1 cellular context compared by ENCODE assay signal in genomic region chr14:58299665-58300202, GRCh38.
A peak's percentile ranks its signal among the peaks of the same experiment; 100 is the strongest.
TF ChIP-seq lines count a peak whose summit lies in the region.

No MANE protein-coding gene starts in this region.

TF ChIP-seq in GM12878, 131 proteins besides CTCF, POLR2A, EP300 and RAD21 (continued from another document and continues in another):
- TF ChIP-seq ATF2 (IDR thresholded peaks at IDR 0.05; ENCODE audit: low read length), result no peak
- no peak for TF ChIP-seq ZZZ3 (IDR thresholded peaks at IDR 0.05; ENCODE audit: control insufficient read depth, insufficient read length, low read depth)
- no peak for TF ChIP-seq RELA (IDR thresholded peaks at IDR 0.05; ENCODE audit: borderline replicate concordance, partially characterized antibody)
- no peak for TF ChIP-seq YY1 (IDR thresholded peaks at IDR 0.05; ENCODE audit: low read depth, low read length)
- TF ChIP-seq REST (IDR thresholded peaks at IDR 0.05; ENCODE audit: low read depth, low read length), result no peak
- TF ChIP-seq TCF12 (IDR thresholded peaks at IDR 0.05; ENCODE audit: low read depth, low read length), result no peak
- TF ChIP-seq KLF5 (IDR thresholded peaks at IDR 0.05; ENCODE audit: partially characterized antibody), result no peak
- TF ChIP-seq JUNB (IDR thresholded peaks at IDR 0.05), result no peak
- no peak for TF ChIP-seq FOXK2 (IDR thresholded peaks at IDR 0.05)
- TF ChIP-seq ATF3 (IDR thresholded peaks at IDR 0.05; ENCODE audit: borderline replicate concordance, extremely low read depth, low read depth, low read length), result no peak
- no peak for TF ChIP-seq SMC3 (IDR thresholded peaks at IDR 0.05; ENCODE audit: borderline replicate concordance, low read length)
- no peak for TF ChIP-seq ESRRA (IDR thresholded peaks at IDR 0.05; ENCODE audit: low read length)
- TF ChIP-seq POLR2AphosphoS2 (IDR thresholded peaks at IDR 0.05; ENCODE audit: low read depth, low read length), result no peak
- no peak for TF ChIP-seq ZNF274 (IDR thresholded peaks at IDR 0.05; ENCODE audit: insufficient read depth, insufficient read length)
- TF ChIP-seq EGR1 (IDR thresholded peaks at IDR 0.05; ENCODE audit: borderline replicate concordance in 1 of 2, low read depth in 2 of 2, low read length in 2 of 2), result no peak
- TF ChIP-seq SRF (IDR thresholded peaks at IDR 0.05; ENCODE audit: low read depth in 2 of 2, low read length in 2 of 2), result no peak
- TF ChIP-seq CHD2 (IDR thresholded peaks at IDR 0.05; ENCODE audit: borderline replicate concordance, low read depth, low read length), result no peak
- 0 out of 2 replicates have a peak, but pooled peaks have one; percentile 12 for TF ChIP-seq RELB (IDR thresholded peaks at IDR 0.05; ENCODE audit: low read depth)
- TF ChIP-seq CREB1 (IDR thresholded peaks at IDR 0.05; ENCODE audit: low read depth), result no peak
- TF ChIP-seq GATAD2B (conservative IDR thresholded peaks at IDR 0.05; ENCODE audit: low read depth), result 0 out of 2 replicates have a peak, but pooled peaks have one; percentile 2
- no peak for TF ChIP-seq ZNF592 (IDR thresholded peaks at IDR 0.05)
- 0 out of 2 replicates have a peak, but pooled peaks have one; percentile 7 for TF ChIP-seq IKZF1 (conservative IDR thresholded peaks at IDR 0.05)
- TF ChIP-seq BACH1 (IDR thresholded peaks at IDR 0.05; ENCODE audit: borderline replicate concordance), result no peak
- no peak for TF ChIP-seq BRCA1 (IDR thresholded peaks at IDR 0.05; ENCODE audit: low read depth, low read length)
- TF ChIP-seq E4F1 (IDR thresholded peaks at IDR 0.05; ENCODE audit: borderline replicate concordance, partially characterized antibody), result no peak
- TF ChIP-seq SPI1 (IDR thresholded peaks at IDR 0.05; ENCODE audit: borderline replicate concordance, insufficient read depth, low read depth, low read length), result no peak
- no peak for TF ChIP-seq ZBTB4 (CRISPR knock-in tag; IDR thresholded peaks at IDR 0.05)
- TF ChIP-seq NR2C1 (IDR thresholded peaks at IDR 0.05), result no peak
- no peak for TF ChIP-seq SREBF2 (IDR thresholded peaks at IDR 0.05; ENCODE audit: low read length)
- TF ChIP-seq ZBTB40 (IDR thresholded peaks at IDR 0.05; ENCODE audit: borderline replicate concordance), result peak; percentile 27; the same call in 1 of the 2 replicates
- no peak for TF ChIP-seq NFIC (IDR thresholded peaks at IDR 0.05; ENCODE audit: low read depth, low read length)
- peak; percentile 85 for TF ChIP-seq MLLT1 (IDR thresholded peaks at IDR 0.05)
- TF ChIP-seq MTA2 (IDR thresholded peaks at IDR 0.05; ENCODE audit: low read depth), result no peak
